In the genomic region with DNA sequence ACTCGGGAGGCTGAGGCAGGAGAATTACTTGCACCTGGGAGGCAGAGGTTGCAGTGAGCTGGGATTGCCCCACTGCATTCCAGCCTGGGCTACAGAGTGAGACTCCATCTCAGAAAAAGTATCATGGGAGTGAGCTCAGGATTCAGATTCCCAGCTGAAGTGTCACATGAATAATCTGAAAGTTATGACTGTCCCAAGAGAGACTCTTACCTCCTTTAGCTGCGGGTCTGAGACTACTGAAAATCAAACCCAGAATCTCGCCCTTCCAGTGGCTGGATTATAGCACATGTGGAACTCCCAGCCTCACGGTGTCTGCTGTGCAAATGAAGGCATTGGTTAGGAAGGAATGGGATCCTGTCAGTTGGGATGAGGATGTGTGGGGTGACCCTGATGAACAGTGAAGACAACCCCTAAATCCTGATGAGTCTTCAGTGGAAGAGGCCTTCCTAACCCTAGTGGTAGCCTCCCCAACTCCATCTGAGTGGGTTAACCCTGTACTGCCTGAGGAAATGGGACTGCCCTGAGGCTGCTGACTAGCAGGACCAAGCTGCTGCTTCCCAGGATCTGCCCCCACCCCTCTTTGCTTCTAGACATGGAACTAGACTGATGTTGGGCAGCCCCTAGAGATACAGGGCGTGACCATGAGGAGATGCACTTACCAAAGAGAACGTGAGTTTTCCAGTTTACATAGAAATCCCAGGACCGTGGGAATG, we compare ENCODE assay signal across 14 cellular contexts.
"Had no signal": no experiment of that assay in that cellular context is flagged by ENCODE, and none has a peak within 500 bp of the region (broad histone marks: within the 10 kb centered on the region; RNA-seq: fewer than 3 reads in every experiment).

No MANE protein-coding gene starts in this region.

- H3K27me3 Mint-ChIP-seq: activated CD4-positive, alpha-beta memory T cell treated with anti-CD3 and anti-CD28 coated beads, Interleukin-2, amount 10 ng/mL, durations not matched to agents 7 days and 5 days; activated CD4-positive, alpha-beta T cell treated with anti-CD3 and anti-CD28 coated beads for 36 hours; central memory CD8-positive, alpha-beta T cell; effector memory CD8-positive, alpha-beta T cell; stimulated activated memory B cell treated with anti-CD40 and anti-IgM and Interleukin-4, amounts not matched to agents 10 μg/mL and 1 μg/mL and 100 μg/mL, for 72 hours; T-cell had no signal

- H3K4me3 ChIP-seq: SK-N-MC, smooth muscle cell, transverse colon had no signal

- ATAC-seq: activated CD4-positive, alpha-beta T cell treated with anti-CD3 and anti-CD28 coated beads for 36 hours; effector memory CD8-positive, alpha-beta T cell; stimulated activated memory B cell treated with anti-CD40 and anti-IgM and Interleukin-4, amounts not matched to agents 10 μg/mL and 1 μg/mL and 100 μg/mL, for 72 hours; T-cell had no signal

- H3K4me1 Mint-ChIP-seq: activated CD4-positive, alpha-beta memory T cell treated with anti-CD3 and anti-CD28 coated beads, Interleukin-2, amount 10 ng/mL, durations not matched to agents 7 days and 5 days; activated CD4-positive, alpha-beta T cell treated with anti-CD3 and anti-CD28 coated beads for 36 hours; central memory CD8-positive, alpha-beta T cell; T-cell had no signal

- H3K4me3 Mint-ChIP-seq: activated CD4-positive, alpha-beta memory T cell treated with anti-CD3 and anti-CD28 coated beads, Interleukin-2, amount 10 ng/mL, durations not matched to agents 7 days and 5 days; activated CD4-positive, alpha-beta T cell treated with anti-CD3 and anti-CD28 coated beads for 36 hours; central memory CD8-positive, alpha-beta T cell; effector memory CD8-positive, alpha-beta T cell; stimulated activated memory B cell treated with anti-CD40 and anti-IgM and Interleukin-4, amounts not matched to agents 10 μg/mL and 1 μg/mL and 100 μg/mL, for 72 hours; T-cell had no signal

- H3K27ac ChIP-seq: SK-N-MC, transverse colon had no signal

- H3K36me3 ChIP-seq: transverse colon had no signal

- DNase-seq: activated CD4-positive, alpha-beta memory T cell treated with anti-CD3 and anti-CD28 coated beads, Interleukin-2, amount 10 ng/mL, durations not matched to agents 7 days and 5 days; activated CD4-positive, alpha-beta T cell treated with anti-CD3 and anti-CD28 coated beads for 36 hours; activated naive CD4-positive, alpha-beta T cell; activated T-cell treated with anti-CD3 and anti-CD28 coated beads, Interleukin-2, amount 50 U/mL, for 48 hours; effector memory CD8-positive, alpha-beta T cell; erythroblast; hippocampal formation; T-cell; T1000; transverse colon had no signal

- H3K9me3 ChIP-seq: transverse colon had no signal

- H3K27me3 ChIP-seq: transverse colon had no signal

- H3K27ac Mint-ChIP-seq: activated CD4-positive, alpha-beta memory T cell treated with anti-CD3 and anti-CD28 coated beads, Interleukin-2, amount 10 ng/mL, durations not matched to agents 7 days and 5 days; activated CD4-positive, alpha-beta T cell treated with anti-CD3 and anti-CD28 coated beads for 36 hours; stimulated activated memory B cell treated with anti-CD40 and anti-IgM and Interleukin-4, amounts not matched to agents 10 μg/mL and 1 μg/mL and 100 μg/mL, for 72 hours; T-cell had no signal

- H3K4me2 ChIP-seq: smooth muscle cell had no signal

- H3K9me3 Mint-ChIP-seq: activated CD4-positive, alpha-beta memory T cell treated with anti-CD3 and anti-CD28 coated beads, Interleukin-2, amount 10 ng/mL, durations not matched to agents 7 days and 5 days; central memory CD8-positive, alpha-beta T cell; effector memory CD8-positive, alpha-beta T cell; stimulated activated memory B cell treated with anti-CD40 and anti-IgM and Interleukin-4, amounts not matched to agents 10 μg/mL and 1 μg/mL and 100 μg/mL, for 72 hours; T-cell had no signal
